8 cellular contexts compared by ENCODE assay signal in genomic region chr19:4867534-4868285, GRCh38. TPM values are rescaled to one million over a fixed set of nuclear protein-coding genes. Genes with fewer than 3 reads are reported as not detected.
DNase-seq lines count a peak whose midpoint lies in the region; ATAC-seq, FAIRE-seq and TF ChIP-seq lines count a peak whose summit lies in the region.

TSS of gene PLIN3 (minus strand) at chr19:4867667. CDS start at chr19:4861394, 6,273 bp downstream.

- no peaks in the 10 kb centered on the region for H3K9me3 ChIP-seq in kidney (ENCODE audit: control insufficient read depth in 1 of 2, low read length in 2 of 2)

- peaks cover 9% of the 10 kb centered on the region for H3K36me3 Mint-ChIP-seq in central memory CD8-positive, alpha-beta T cell (ENCODE audit: insufficient read depth)

- TF ChIP-seq CTCF in GM10266 (IDR thresholded peaks at IDR 0.05; ENCODE audit: control insufficient read depth, insufficient read depth, low read depth, missing control alignments) (no peak), kidney (IDR thresholded peaks at IDR 0.05; ENCODE audit: borderline replicate concordance, extremely low read depth, insufficient read depth) (no peak)

- peaks cover 9% of the 10 kb centered on the region for H3K4me1 Mint-ChIP-seq in central memory CD8-positive, alpha-beta T cell

- no peaks in the 10 kb centered on the region for H3K36me3 ChIP-seq in kidney (ENCODE audit: control insufficient read depth in 1 of 2, insufficient read depth in 2 of 2, low read length in 2 of 2)

- H3K4me3 Mint-ChIP-seq in central memory CD8-positive, alpha-beta T cell: peak within 1 kb of the TSS; percentile 80

- H3K4me3 ChIP-seq in kidney (ENCODE audit: low read length in 2 of 2): peak within 1 kb of the TSS; percentile 68 to 71

- peak; percentile 99 for DNase-seq in GM10266 (ENCODE audit: extremely low spot score)
- peak; percentile 78 for DNase-seq in NCI-H2196 (lab: John Stamatoyannopoulos, UW; ENCODE audit: unreplicated experiment)
- peak; percentile 97 for DNase-seq in activated CD4-positive, CD25-positive, alpha-beta regulatory T cell treated with anti-CD3 and anti-CD28 coated beads, Interleukin-2, amount 50 U/mL, for 72 hours
- DNase-seq in central memory CD8-positive, alpha-beta T cell (ENCODE audit: low spot score in 2 of 2): peak; percentile 67 to 78
- peak; percentile 99 for DNase-seq in kidney
- DNase-seq in stimulated activated CD4-positive, alpha-beta T cell treated with anti-CD3 and anti-CD28 coated beads, Interleukin-12 subunit alpha, Interleukin-12 subunit beta, amount 100 ng/mL, for 48 hours (ENCODE audit: low read depth in 2 of 3, low spot score in 1 of 3): peak; percentile 92 to 98 (median 92)
- DNase-seq in NCI-H1092 treated with DMSO at 0.1 percent for 48 hours (lab: John Stamatoyannopoulos, UW): no peak

- peak; percentile 70 for ATAC-seq in HG02623 (IDR thresholded peaks at IDR 0.05; ENCODE audit: unreplicated experiment)
- peak; percentile 89 for ATAC-seq in central memory CD8-positive, alpha-beta T cell (replicated peaks; ENCODE audit: extremely low read depth, poor library complexity, severe bottlenecking)

- intact Hi-C loops in kidney (cut with DNase I): no loop called here

- H3K9me3 Mint-ChIP-seq in central memory CD8-positive, alpha-beta T cell: no peaks in the 10 kb centered on the region

- no peaks in the 10 kb centered on the region for H3K27me3 Mint-ChIP-seq in central memory CD8-positive, alpha-beta T cell

- peak within 1 kb of the TSS; percentile 41 to 55 for H3K27ac ChIP-seq in kidney (ENCODE audit: low read depth in 2 of 2, low read length in 2 of 2)

- peaks cover 8% of the 10 kb centered on the region in 2 donors for H3K4me1 ChIP-seq in kidney (ENCODE audit: control insufficient read depth in 1 of 2, insufficient read depth in 1 of 2, low read depth in 1 of 2, low read length in 2 of 2)

- FAIRE-seq in kidney (lab: Jason Lieb, UNC): no peak

- H3K27ac Mint-ChIP-seq in central memory CD8-positive, alpha-beta T cell (ENCODE audit: low read depth): peak within 1 kb of the TSS; percentile 53

- H3K9ac ChIP-seq in kidney (ENCODE audit: low read length in 2 of 2): peak within 1 kb of the TSS; percentile 72 to 82

RNA-seq across cellular contexts. Expression of gene PLIN3, which starts in this region (rescaled TPM):
- 60.0 TPM for total RNA-seq in kidney
- 30.5 TPM for polyA plus RNA-seq in kidney (ENCODE audit: insufficient read depth, low read depth, low replicate concordance)
